14 cellular contexts compared by ENCODE assay signal in genomic region chr14:24130717-24131548, GRCh38. TPM values are rescaled to one million over a fixed set of nuclear protein-coding genes. Genes with fewer than 3 reads are reported as not detected.
DNase-seq lines count a peak whose midpoint lies in the region; ATAC-seq and TF ChIP-seq lines count a peak whose summit lies in the region.
"Had no signal": no experiment of that assay in that cellular context is flagged by ENCODE, and none has a peak within 500 bp of the region (broad histone marks: within the 10 kb centered on the region; RNA-seq: fewer than 3 reads in every experiment).

No MANE protein-coding gene starts in this region.

- no peaks in the 10 kb centered on the region for H3K27me3 ChIP-seq in body of pancreas
- H3K27me3 ChIP-seq in right lobe of liver, result no peaks in the 10 kb centered on the region
- H3K27me3 ChIP-seq in stomach, result no peaks in the 10 kb centered on the region

- no peaks in the 10 kb centered on the region for H3K9me3 Mint-ChIP-seq in activated CD4-positive, alpha-beta T cell treated with anti-CD3 and anti-CD28 coated beads for 36 hours (ENCODE audit: low read depth)
- H3K9me3 Mint-ChIP-seq in activated CD4-positive, alpha-beta T cell treated with anti-CD3 and anti-CD28 coated beads, Interleukin-2, amount 10 ng/mL, durations not matched to agents 24 days and 14 days, result no peaks in the 10 kb centered on the region
- H3K9me3 Mint-ChIP-seq: stimulated activated effector memory CD8-positive, alpha-beta T cell treated with anti-CD3 and anti-CD28 coated beads, Interleukin-12 subunit alpha, Interleukin-12 subunit beta, amount 100 ng/mL, for 72 hours had no signal

- no peaks in the 10 kb centered on the region for H3K9me3 ChIP-seq in body of pancreas
- H3K9me3 ChIP-seq in right lobe of liver, result no peaks in the 10 kb centered on the region
- H3K9me3 ChIP-seq in stomach, result no peaks in the 10 kb centered on the region

- TF ChIP-seq EP300 in stomach (IDR thresholded peaks at IDR 0.05), result no peak

- peaks cover 23% of the 10 kb centered on the region for H3K4me1 Mint-ChIP-seq in activated CD4-positive, alpha-beta T cell treated with anti-CD3 and anti-CD28 coated beads for 36 hours
- H3K4me1 Mint-ChIP-seq in activated CD4-positive, alpha-beta T cell treated with anti-CD3 and anti-CD28 coated beads, Interleukin-2, amount 10 ng/mL, durations not matched to agents 24 days and 14 days, result peaks cover 19% of the 10 kb centered on the region

- no peaks in the 10 kb centered on the region for H3K36me3 Mint-ChIP-seq in activated CD4-positive, alpha-beta T cell treated with anti-CD3 and anti-CD28 coated beads for 36 hours (ENCODE audit: low read depth)
- peaks cover 8% of the 10 kb centered on the region for H3K36me3 Mint-ChIP-seq in activated CD4-positive, alpha-beta T cell treated with anti-CD3 and anti-CD28 coated beads, Interleukin-2, amount 10 ng/mL, durations not matched to agents 24 days and 14 days (ENCODE audit: low read depth)
- H3K36me3 Mint-ChIP-seq: stimulated activated effector memory CD8-positive, alpha-beta T cell treated with anti-CD3 and anti-CD28 coated beads, Interleukin-12 subunit alpha, Interleukin-12 subunit beta, amount 100 ng/mL, for 72 hours had no signal

- CTCF ChIA-PET in activated CD4-positive, alpha-beta T cell treated with anti-CD3 and anti-CD28 coated beads for 36 hours (lab: Charles Lee), result interaction anchor here (0.6 to 1.0 kb wide), 5 partner anchors 9 to 1141 kb away, joined by 3 to 4 read pairs (median 3); no protein-coding TSS in a partner anchor

- no peak for ATAC-seq in activated CD4-positive, alpha-beta T cell treated with anti-CD3 and anti-CD28 coated beads for 36 hours
- peak; percentile 57 for ATAC-seq in body of pancreas
- ATAC-seq in right lobe of liver, result peak; percentile 60 to 74 (median 70)
- no peak for ATAC-seq in omental fat pad (ENCODE audit: low FRiP score)
- ATAC-seq: stimulated activated effector memory CD8-positive, alpha-beta T cell treated with anti-CD3 and anti-CD28 coated beads, Interleukin-12 subunit alpha, Interleukin-12 subunit beta, amount 100 ng/mL, for 72 hours had no signal

- peak overlapping the region; percentile 85 to 96 (median 92) for H3K27ac ChIP-seq in body of pancreas
- H3K27ac ChIP-seq in right lobe of liver, result peak overlapping the region; percentile 61 to 86 (median 81)
- H3K27ac ChIP-seq in stomach, result peak overlapping the region in 3 of 5 donors; percentile 29 to 59 (median 47)
- H3K27ac ChIP-seq: epithelial cell of prostate had no signal

- no peak overlapping the region for H3K4me3 ChIP-seq in body of pancreas
- H3K4me3 ChIP-seq in right lobe of liver, result peak overlapping the region in 1 of 3 donors; percentile 18
- no peak overlapping the region for H3K4me3 ChIP-seq in stomach

- DNase-seq in activated CD4-positive, alpha-beta T cell treated with anti-CD3 and anti-CD28 coated beads for 36 hours, result no peak
- DNase-seq in activated CD4-positive, alpha-beta T cell treated with anti-CD3 and anti-CD28 coated beads, Interleukin-2, amount 10 ng/mL, durations not matched to agents 24 days and 14 days, result no peak
- DNase-seq in body of pancreas (peak; percentile 78 to 93 (median 90)), right lobe of liver (peak; percentile 55 to 91 (median 78)), stomach (no peak), omental fat pad (ENCODE audit: low spot score) (no peak)
- no peak for DNase-seq in activated T-cell treated with anti-CD3 and anti-CD28 coated beads, Interleukin-2, amount 50 U/mL, for 48 hours
- DNase-seq in activated CD4-positive, alpha-beta T cell treated with anti-CD3 and anti-CD28 coated beads, Interleukin-2, amount 50 U/mL, for 48 hours, result no peak
- DNase-seq: Calu3; NCI-H2081 treated with DMSO at 0.1 percent for 48 hours; NK-92 treated with Interleukin-12 subunit alpha and Interleukin-12 subunit beta, amount 100 ng/mL, for 24 hours had no signal

- no peaks in the 10 kb centered on the region for H3K27me3 Mint-ChIP-seq in activated CD4-positive, alpha-beta T cell treated with anti-CD3 and anti-CD28 coated beads for 36 hours
- H3K27me3 Mint-ChIP-seq in activated CD4-positive, alpha-beta T cell treated with anti-CD3 and anti-CD28 coated beads, Interleukin-2, amount 10 ng/mL, durations not matched to agents 24 days and 14 days, result no peaks in the 10 kb centered on the region

- H3K36me3 ChIP-seq in body of pancreas (replicated peaks in 1 of 2; ENCODE audit: insufficient read depth in 1 of 2, low read depth in 2 of 2), result no peaks in the 10 kb centered on the region
- no peaks in the 10 kb centered on the region for H3K36me3 ChIP-seq in right lobe of liver
- H3K36me3 ChIP-seq in stomach, result no peaks in the 10 kb centered on the region

- POLR2A ChIA-PET in activated CD4-positive, alpha-beta T cell treated with anti-CD3 and anti-CD28 coated beads for 36 hours (lab: Charles Lee), result no interaction called here

- peak in 2 of 3 donors; percentile 40 to 59 for TF ChIP-seq POLR2A in body of pancreas (IDR thresholded peaks at IDR 0.05)
- peak; percentile 30 for TF ChIP-seq POLR2A in right lobe of liver (IDR thresholded peaks at IDR 0.05)
- no peak for TF ChIP-seq POLR2A in stomach (IDR thresholded peaks at IDR 0.05)

- intact Hi-C loops in activated CD4-positive, alpha-beta T cell treated with anti-CD3 and anti-CD28 coated beads for 36 hours (cut with DNase I, micrococcal nuclease), result no loop called here
- intact Hi-C loops in activated CD4-positive, alpha-beta T cell treated with anti-CD3 and anti-CD28 coated beads, Interleukin-2, amount 10 ng/mL, durations not matched to agents 24 days and 14 days (cut with micrococcal nuclease), result no loop called here
- intact Hi-C loops in body of pancreas (cut with DNase I), result no loop called here
- intact Hi-C loops in right lobe of liver (cut with DNase I), result no loop called here
- intact Hi-C loops in stomach (cut with DNase I; ENCODE audit: low total_unique reads), result no loop called here

- peak overlapping the region; percentile 1 for H3K27ac Mint-ChIP-seq in activated CD4-positive, alpha-beta T cell treated with anti-CD3 and anti-CD28 coated beads for 36 hours
- no peak overlapping the region for H3K27ac Mint-ChIP-seq in activated CD4-positive, alpha-beta T cell treated with anti-CD3 and anti-CD28 coated beads, Interleukin-2, amount 10 ng/mL, durations not matched to agents 24 days and 14 days

- no peak for TF ChIP-seq CTCF in body of pancreas (IDR thresholded peaks at IDR 0.05)
- no peak for TF ChIP-seq CTCF in right lobe of liver (IDR thresholded peaks at IDR 0.05)
- TF ChIP-seq CTCF in stomach (IDR thresholded peaks at IDR 0.05), result no peak
- no peak for TF ChIP-seq CTCF in omental fat pad (IDR thresholded peaks at IDR 0.05)

- 6 to 25% methylated on average over 5 to 7 of the region's 7 CpGs for WGBS in body of pancreas, 2 donors
- WGBS in right lobe of liver (ENCODE audit: insufficient coverage, low coverage, low lambda C conversion rate, missing lambda C conversion rate), result 11% methylated on average over 2 of the region's 7 CpGs
- 46 to 58% (median 58%) methylated on average over 5 to 7 of the region's 7 CpGs for whole genome bisulfite sequencing in stomach, 5 donors

- no peak overlapping the region for H3K4me3 Mint-ChIP-seq in activated CD4-positive, alpha-beta T cell treated with anti-CD3 and anti-CD28 coated beads for 36 hours
- no peak overlapping the region for H3K4me3 Mint-ChIP-seq in activated CD4-positive, alpha-beta T cell treated with anti-CD3 and anti-CD28 coated beads, Interleukin-2, amount 10 ng/mL, durations not matched to agents 24 days and 14 days
- H3K4me3 Mint-ChIP-seq: stimulated activated effector memory CD8-positive, alpha-beta T cell treated with anti-CD3 and anti-CD28 coated beads, Interleukin-12 subunit alpha, Interleukin-12 subunit beta, amount 100 ng/mL, for 72 hours had no signal

- peaks cover 37% of the 10 kb centered on the region for H3K4me1 ChIP-seq in body of pancreas
- H3K4me1 ChIP-seq in right lobe of liver, result peaks cover 0 to 35% (median 15%) of the 10 kb centered on the region in 4 donors
- peaks cover 4 to 32% (median 29%) of the 10 kb centered on the region in 4 donors for H3K4me1 ChIP-seq in stomach

RNA-seq across cellular contexts. Expression of gene FITM1, which starts 0.5 kb away (rescaled TPM):
- under 1 TPM in 1 of 2 experiments, not detected in 1; 0.53 TPM for total RNA-seq in activated CD4-positive, alpha-beta T cell treated with anti-CD3 and anti-CD28 coated beads for 36 hours
- 0.26 and 0.54 TPM in 2 replicates for total RNA-seq in activated CD4-positive, alpha-beta T cell treated with anti-CD3 and anti-CD28 coated beads, Interleukin-2, amount 10 ng/mL, durations not matched to agents 24 days and 14 days
- total RNA-seq in body of pancreas (10 to 100 TPM in 1 of 2 donors, 1 to 10 TPM in 1; 6.3 to 12.2 TPM), right lobe of liver (10 to 100 TPM in 3 of 6 experiments, 1 to 10 TPM in 3; 1.5 to 32.5 (median 9.3) TPM), stomach (10 to 100 TPM in 1 of 5 donors, under 1 TPM in 1, not detected in 3; 0.87 to 80.5 TPM), omental fat pad (1 to 10 TPM in 2 of 4 donors, under 1 TPM in 1, not detected in 1; 0.96 to 2.8 (median 1.2) TPM)
- polyA plus RNA-seq in stomach, result 1 to 10 TPM; 1.9 to 2.6 (median 2.2) TPM
- total RNA-seq: kidney epithelial cell had no signal

RNA-seq across cellular contexts. Expression of gene PSME1, which starts 5.1 kb away (rescaled TPM):
- 100 to 1,000 TPM; 414 to 418 TPM for total RNA-seq in activated CD4-positive, alpha-beta T cell treated with anti-CD3 and anti-CD28 coated beads for 36 hours
- total RNA-seq in activated CD4-positive, alpha-beta T cell treated with anti-CD3 and anti-CD28 coated beads, Interleukin-2, amount 10 ng/mL, durations not matched to agents 24 days and 14 days, result 300 and 306 TPM in 2 replicates
- 10 to 100 TPM; 78.4 to 93.7 TPM for total RNA-seq in body of pancreas
- total RNA-seq in right lobe of liver, result 100 to 1,000 TPM in 4 of 6 experiments, 10 to 100 TPM in 2; 81.7 to 119 (median 107) TPM
- total RNA-seq in stomach, result 100 to 1,000 TPM in 1 of 5 donors, 10 to 100 TPM in 4; 38.5 to 129 (median 91.1) TPM
- 100 to 1,000 TPM; 217 to 322 (median 310) TPM for polyA plus RNA-seq in stomach
- 100 to 1,000 TPM in 1 of 4 donors, 10 to 100 TPM in 3; 89.1 to 158 (median 96.8) TPM for total RNA-seq in omental fat pad

RNA-seq across cellular contexts. Expression of gene EMC9, which starts 10.5 kb away (rescaled TPM):
- total RNA-seq in activated CD4-positive, alpha-beta T cell treated with anti-CD3 and anti-CD28 coated beads for 36 hours, result 10 to 100 TPM; 36.9 to 46.7 TPM
- total RNA-seq in activated CD4-positive, alpha-beta T cell treated with anti-CD3 and anti-CD28 coated beads, Interleukin-2, amount 10 ng/mL, durations not matched to agents 24 days and 14 days, result 26.6 and 30.3 TPM in 2 replicates
- total RNA-seq in body of pancreas (10 to 100 TPM in 1 of 2 donors, 1 to 10 TPM in 1; 9.9 to 21.1 TPM), right lobe of liver (10 to 100 TPM; 10.2 to 21.4 (median 11.9) TPM), stomach (10 to 100 TPM in 1 of 5 donors, 1 to 10 TPM in 4; 1.3 to 33.9 (median 4.6) TPM), omental fat pad (10 to 100 TPM in 2 of 4 donors, 1 to 10 TPM in 2; 6.3 to 15.3 (median 10.0) TPM)
- 10 to 100 TPM; 32.0 to 59.6 (median 42.9) TPM for polyA plus RNA-seq in stomach

RNA-seq across cellular contexts. Expression of gene PSME2, which starts 15.5 kb away (rescaled TPM):
- 100 to 1,000 TPM; 445 to 459 TPM for total RNA-seq in activated CD4-positive, alpha-beta T cell treated with anti-CD3 and anti-CD28 coated beads for 36 hours
- 565 and 584 TPM in 2 replicates for total RNA-seq in activated CD4-positive, alpha-beta T cell treated with anti-CD3 and anti-CD28 coated beads, Interleukin-2, amount 10 ng/mL, durations not matched to agents 24 days and 14 days
- total RNA-seq in body of pancreas, result 10 to 100 TPM; 29.3 to 30.4 TPM
- 100 to 1,000 TPM in 4 of 6 experiments, 10 to 100 TPM in 2; 66.1 to 142 (median 110) TPM for total RNA-seq in right lobe of liver
- 100 to 1,000 TPM in 2 of 5 donors, 10 to 100 TPM in 3; 62.4 to 339 (median 83.9) TPM for total RNA-seq in stomach
- polyA plus RNA-seq in stomach, result 100 to 1,000 TPM; 302 to 421 (median 403) TPM
- 10 to 100 TPM; 32.8 to 86.4 (median 70.3) TPM for total RNA-seq in omental fat pad

RNA-seq across cellular contexts. Expression of gene NRL, which starts 16.2 kb away (rescaled TPM):
- 1 to 10 TPM; 1.5 to 1.6 TPM for total RNA-seq in activated CD4-positive, alpha-beta T cell treated with anti-CD3 and anti-CD28 coated beads for 36 hours
- total RNA-seq in activated CD4-positive, alpha-beta T cell treated with anti-CD3 and anti-CD28 coated beads, Interleukin-2, amount 10 ng/mL, durations not matched to agents 24 days and 14 days, result 0.96 and 1.2 TPM in 2 replicates
- total RNA-seq in body of pancreas (1 to 10 TPM; 2.1 to 2.6 TPM), right lobe of liver (1 to 10 TPM; 1.4 to 2.9 (median 2.1) TPM), stomach (10 to 100 TPM in 2 of 5 donors, 1 to 10 TPM in 1, under 1 TPM in 1, not detected in 1; 0.92 to 69.2 (median 13.0) TPM), omental fat pad (1 to 10 TPM in 3 of 4 donors, under 1 TPM in 1; 0.94 to 4.3 (median 1.3) TPM)
- polyA plus RNA-seq in stomach, result 1 to 10 TPM; 1.2 to 1.3 (median 1.2) TPM

Comparison
In these comparisons a context has a peak if more than half of its experiments do, and no peak if none do; other contexts are left out.
1. ATAC-seq: peak in body of pancreas (single experiment) and right lobe of liver (4 of 4); none in activated CD4-positive, alpha-beta T cell treated with anti-CD3 and anti-CD28 coated beads for 36 hours (single experiment) and omental fat pad (single experiment).
2. DNase-seq: peak in body of pancreas (4 of 4) and right lobe of liver (3 of 3); none in activated CD4-positive, alpha-beta T cell treated with anti-CD3 and anti-CD28 coated beads for 36 hours (single experiment), activated CD4-positive, alpha-beta T cell treated with anti-CD3 and anti-CD28 coated beads, Interleukin-2, amount 10 ng/mL, durations not matched to agents 24 days and 14 days (single experiment), stomach (single experiment), omental fat pad (single experiment), activated T-cell treated with anti-CD3 and anti-CD28 coated beads, Interleukin-2, amount 50 U/mL, for 48 hours (0 of 2) and activated CD4-positive, alpha-beta T cell treated with anti-CD3 and anti-CD28 coated beads, Interleukin-2, amount 50 U/mL, for 48 hours (0 of 2).
3. POLR2A ChIP-seq: peak in body of pancreas (2 of 3) and right lobe of liver (single experiment); none in stomach (0 of 4).
4. Peak in every context shown above with its lines, with median percentiles within 50 percentile points of each other: H3K27ac ChIP-seq.